17 cellular contexts compared by ENCODE assay signal in genomic region chr14:103460415-103460814, GRCh38.
DNase-seq lines count a peak whose midpoint lies in the region; ATAC-seq, FAIRE-seq and TF ChIP-seq lines count a peak whose summit lies in the region.
"Had no signal": no experiment of that assay in that cellular context is flagged by ENCODE, and none has a peak within 500 bp of the region (broad histone marks: within the 10 kb centered on the region; RNA-seq: fewer than 3 reads in every experiment).

No MANE protein-coding gene starts in this region.

- no peak overlapping the region for H3K4me3 ChIP-seq in CD8-positive, alpha-beta T cell (ENCODE audit: low read depth, low read length)
- H3K4me3 ChIP-seq in small intestine (ENCODE audit: low read depth in 1 of 2, low read length in 2 of 2) (no peak overlapping the region), aorta (ENCODE audit: low read length in 2 of 2) (no peak overlapping the region)

- H3K9me3 ChIP-seq in CD8-positive, alpha-beta T cell (ENCODE audit: low read length), result no peaks in the 10 kb centered on the region
- H3K9me3 ChIP-seq in small intestine (ENCODE audit: control insufficient read depth, low read depth) (no peaks in the 10 kb centered on the region), aorta (ENCODE audit: control insufficient read depth, low read length) (no peaks in the 10 kb centered on the region)

- H3K9me3 Mint-ChIP-seq in activated naive CD4-positive, alpha-beta T cell treated with anti-CD3 and anti-CD28 coated beads, Interleukin-2, amount 50 U/mL, for 24 hours, result no peaks in the 10 kb centered on the region
- H3K9me3 Mint-ChIP-seq in CD8-positive, alpha-beta T cell, result no peaks in the 10 kb centered on the region
- H3K9me3 Mint-ChIP-seq in WTC11, result no peaks in the 10 kb centered on the region

- H3K36me3 ChIP-seq in CD8-positive, alpha-beta T cell (ENCODE audit: insufficient read depth, low read length), result peaks cover 12% of the 10 kb centered on the region
- H3K36me3 ChIP-seq in small intestine (ENCODE audit: control insufficient read depth in 2 of 2, insufficient read depth in 2 of 2, low read length in 2 of 2) (peaks cover 0 to 15% of the 10 kb centered on the region in 2 donors), aorta (ENCODE audit: control insufficient read depth in 1 of 2, insufficient read depth in 2 of 2, low read length in 1 of 2) (peaks cover 0 to 7% of the 10 kb centered on the region in 2 donors)

- TF ChIP-seq CTCF in CD8-positive, alpha-beta T cell (IDR thresholded peaks at IDR 0.05), result no peak
- TF ChIP-seq CTCF in WTC11 (IDR thresholded peaks at IDR 0.05), result no peak

- no peak for DNase-seq in activated naive CD4-positive, alpha-beta T cell treated with anti-CD3 and anti-CD28 coated beads, Interleukin-2, amount 50 U/mL, for 16 hours
- DNase-seq in CD8-positive, alpha-beta T cell, result no peak
- no peak for DNase-seq in WTC11 (ENCODE audit: low spot score)
- no peak for DNase-seq in small intestine
- no peak for DNase-seq in stimulated activated CD8-positive, alpha-beta memory T cell treated with anti-CD3 and anti-CD28 coated beads, Interleukin-4, amount 100 ng/mL, for 48 hours
- DNase-seq in occipital lobe (lab: John Stamatoyannopoulos, UW), result no peak
- no peak for DNase-seq in aorta
- DNase-seq: C1 segment of cervical spinal cord, DMS153, DMS79 treated with DMSO at 0.1 percent for 48 hours, EL, GDM1, HCEC 1CT, HFFc6, KBM-7 had no signal

- peak; percentile 5 for FAIRE-seq in small intestine (lab: Jason Lieb, UNC)

- peak overlapping the region; percentile 52 for H3K4me3 Mint-ChIP-seq in activated naive CD4-positive, alpha-beta T cell treated with anti-CD3 and anti-CD28 coated beads, Interleukin-2, amount 50 U/mL, for 24 hours
- peak overlapping the region; percentile 38 for H3K4me3 Mint-ChIP-seq in CD8-positive, alpha-beta T cell
- H3K4me3 Mint-ChIP-seq in WTC11, result no peak overlapping the region
- H3K4me3 Mint-ChIP-seq: B cell, HFFc6 had no signal

- 95 to 100% (median 100%) methylated on average over 1 of the region's 1 CpG for WGBS in small intestine, 3 donors
- 97% methylated on average over 1 of the region's 1 CpG for WGBS in aorta, 2 donors

- CTCF ChIA-PET in CD8-positive, alpha-beta T cell (lab: Charles Lee), result interaction anchor here (0.6 to 1.0 kb wide), 3 partner anchors 66 to 87 kb away, joined by 3 to 5 read pairs (median 3); no protein-coding TSS in a partner anchor
- CTCF ChIA-PET in WTC11 (lab: Charles Lee), result interaction anchor here (1.2 to 1.5 kb wide), 4 partner anchors 40 to 69 kb away, joined by 3 to 7 read pairs (median 4); no protein-coding TSS in a partner anchor

- ATAC-seq in CD8-positive, alpha-beta T cell, result no peak
- ATAC-seq in WTC11 (no peak), aorta (ENCODE audit: low FRiP score) (no peak)

- POLR2A ChIA-PET in CD8-positive, alpha-beta T cell (lab: Charles Lee), result no interaction called here
- POLR2A ChIA-PET in WTC11 (lab: Charles Lee), result no interaction called here

- H3K27me3 ChIP-seq in CD8-positive, alpha-beta T cell (ENCODE audit: insufficient read depth, low read length), result no peaks in the 10 kb centered on the region
- H3K27me3 ChIP-seq in small intestine (ENCODE audit: control insufficient read depth in 2 of 2, insufficient read depth in 2 of 2, low read length in 2 of 2) (no peaks in the 10 kb centered on the region), aorta (ENCODE audit: control insufficient read depth in 1 of 2, insufficient read depth in 2 of 2, low read length in 1 of 2) (no peaks in the 10 kb centered on the region)

- H3K27ac ChIP-seq in CD8-positive, alpha-beta T cell (ENCODE audit: low read depth, low read length), result no peak overlapping the region
- H3K27ac ChIP-seq in small intestine (ENCODE audit: low read depth in 1 of 2, low read length in 1 of 2), result no peak overlapping the region
- no peak overlapping the region for H3K27ac ChIP-seq in aorta (ENCODE audit: low read depth in 1 of 2, low read length in 2 of 2)

- H3K36me3 Mint-ChIP-seq in activated naive CD4-positive, alpha-beta T cell treated with anti-CD3 and anti-CD28 coated beads, Interleukin-2, amount 50 U/mL, for 24 hours, result peaks cover 7% of the 10 kb centered on the region
- H3K36me3 Mint-ChIP-seq in CD8-positive, alpha-beta T cell, result peaks cover 64% of the 10 kb centered on the region
- peaks cover 28% of the 10 kb centered on the region for H3K36me3 Mint-ChIP-seq in WTC11

- peaks cover 22% of the 10 kb centered on the region for H3K4me1 Mint-ChIP-seq in activated naive CD4-positive, alpha-beta T cell treated with anti-CD3 and anti-CD28 coated beads, Interleukin-2, amount 50 U/mL, for 24 hours
- H3K4me1 Mint-ChIP-seq in CD8-positive, alpha-beta T cell (ENCODE audit: low read depth), result peaks cover 26% of the 10 kb centered on the region
- peaks cover 5% of the 10 kb centered on the region; the same call in 1 of the 2 replicates for H3K4me1 Mint-ChIP-seq in WTC11
- H3K4me1 Mint-ChIP-seq: B cell had no signal

- peaks cover 14% of the 10 kb centered on the region for H3K4me1 ChIP-seq in CD8-positive, alpha-beta T cell (ENCODE audit: insufficient read depth, low read length)
- H3K4me1 ChIP-seq in small intestine (ENCODE audit: control insufficient read depth in 2 of 2, insufficient read depth in 1 of 2, low read depth in 1 of 2, low read length in 1 of 2) (peaks cover 0 to 2% of the 10 kb centered on the region in 2 donors), aorta (ENCODE audit: control insufficient read depth in 1 of 2, insufficient read depth in 2 of 2, low read length in 2 of 2) (no peaks in the 10 kb centered on the region)

- H3K27ac Mint-ChIP-seq in activated naive CD4-positive, alpha-beta T cell treated with anti-CD3 and anti-CD28 coated beads, Interleukin-2, amount 50 U/mL, for 24 hours, result peak overlapping the region; percentile 39
- peak overlapping the region; percentile 85 for H3K27ac Mint-ChIP-seq in CD8-positive, alpha-beta T cell
- peak overlapping the region; percentile 73; the same call in 1 of the 2 replicates for H3K27ac Mint-ChIP-seq in WTC11
- H3K27ac Mint-ChIP-seq: B cell, HFFc6 had no signal

- no peaks in the 10 kb centered on the region for H3K27me3 Mint-ChIP-seq in activated naive CD4-positive, alpha-beta T cell treated with anti-CD3 and anti-CD28 coated beads, Interleukin-2, amount 50 U/mL, for 24 hours
- no peaks in the 10 kb centered on the region for H3K27me3 Mint-ChIP-seq in CD8-positive, alpha-beta T cell (ENCODE audit: low read depth)
- no peaks in the 10 kb centered on the region for H3K27me3 Mint-ChIP-seq in WTC11 (ENCODE audit: low read depth)
- H3K27me3 Mint-ChIP-seq: B cell had no signal

- intact Hi-C loops in CD8-positive, alpha-beta T cell (cut with DNase I, micrococcal nuclease), result no loop called here
- intact Hi-C loops in aorta (cut with DNase I), result no loop called here

TF ChIP-seq in WTC11, 78 proteins besides CTCF, POLR2A, EP300 and RAD21:
- TF ChIP-seq FOXP4 (CRISPR knock-in tag; IDR thresholded peaks at IDR 0.05), result no peak
- no peak for TF ChIP-seq SOX15 (CRISPR knock-in tag; IDR thresholded peaks at IDR 0.05)
- TF ChIP-seq TCF7 (CRISPR knock-in tag; IDR thresholded peaks at IDR 0.05; ENCODE audit: low read depth), result no peak
- no peak for TF ChIP-seq CBFB (CRISPR knock-in tag; IDR thresholded peaks at IDR 0.05; ENCODE audit: low read depth)
- no peak for TF ChIP-seq AR (CRISPR knock-in tag; IDR thresholded peaks at IDR 0.05)
